In genomic region chr17:42518046-42518754, GRCh38 we compare ENCODE assay signal across 8 cellular contexts. TPM values are rescaled to one million over a fixed set of nuclear protein-coding genes. Genes with fewer than 3 reads are reported as not detected.
DNase-seq lines count a peak whose midpoint lies in the region; ATAC-seq and TF ChIP-seq lines count a peak whose summit lies in the region.

No MANE protein-coding gene starts in this region.

- H3K9me3 Mint-ChIP-seq in activated CD8-positive, alpha-beta T cell treated with anti-CD3 and anti-CD28 coated beads for 36 hours = no peaks in the 10 kb centered on the region

- no peaks in the 10 kb centered on the region for H3K9me3 ChIP-seq in ovary

- H3K4me3 Mint-ChIP-seq in activated CD8-positive, alpha-beta T cell treated with anti-CD3 and anti-CD28 coated beads for 36 hours = no peak overlapping the region

- peak overlapping the region; percentile 4 for H3K4me3 ChIP-seq in fibroblast of the aortic adventitia (ENCODE audit: low read depth, low read length)
- no peak overlapping the region for H3K4me3 ChIP-seq in ovary

- CTCF ChIA-PET in activated CD8-positive, alpha-beta T cell treated with anti-CD3 and anti-CD28 coated beads for 36 hours (lab: Charles Lee) = interaction anchor here (0.5 to 4.5 kb wide), 42 partner anchors 9 to 386 kb away, joined by 3 to 34 read pairs (median 4); partner anchors contain the start of genes CAVIN1, GHDC, NAGLU and STAT3

- POLR2A ChIA-PET in activated CD8-positive, alpha-beta T cell treated with anti-CD3 and anti-CD28 coated beads for 36 hours (lab: Charles Lee) = interaction anchor here (1.3 kb wide), 1 partner anchor 206 kb away, joined by 5 read pairs; no protein-coding TSS in a partner anchor

- 26 to 35% (median 32%) methylated on average over 9 of the region's 9 CpGs for WGBS in ovary, 3 donors

- peak; percentile 99 for DNase-seq in EH (ENCODE audit: low read depth)
- DNase-seq in RPMI7951 (ENCODE audit: low read depth) = peak; percentile 97
- peak; percentile 99 for DNase-seq in fibroblast of the aortic adventitia (ENCODE audit: low read depth)
- DNase-seq in ovary = peak; percentile 83 to 92 (median 84)
- DNase-seq in NCI-H187 (lab: John Stamatoyannopoulos, UW) = no peak
- no peak for DNase-seq in NCI-H1417 treated with DMSO at 0.1 percent for 48 hours (lab: John Stamatoyannopoulos, UW)
- no peak for DNase-seq in activated CD8-positive, alpha-beta T cell treated with anti-CD3 and anti-CD28 coated beads for 36 hours

- no peaks in the 10 kb centered on the region for H3K27me3 Mint-ChIP-seq in activated CD8-positive, alpha-beta T cell treated with anti-CD3 and anti-CD28 coated beads for 36 hours

- H3K4me1 ChIP-seq in ovary (ENCODE audit: insufficient read depth) = peaks cover 69% of the 10 kb centered on the region

- peak overlapping the region; percentile 87 to 92 for H3K27ac ChIP-seq in ovary

- intact Hi-C loops in ovary (cut with DNase I) = loop anchor here in 3 of 4 donors (5.0 to 10.0 kb wide), 3 partner anchors 93 to 206 kb away; partner anchors contain the start of gene CAVIN1 (in 1 of the 3)
- intact Hi-C loops in activated CD8-positive, alpha-beta T cell treated with anti-CD3 and anti-CD28 coated beads for 36 hours (cut with micrococcal nuclease) = no loop called here

- TF ChIP-seq POLR2A in ovary (IDR thresholded peaks at IDR 0.05) = no peak

- H3K4me1 Mint-ChIP-seq in activated CD8-positive, alpha-beta T cell treated with anti-CD3 and anti-CD28 coated beads for 36 hours (ENCODE audit: low read depth) = no peaks in the 10 kb centered on the region

- H3K36me3 Mint-ChIP-seq in activated CD8-positive, alpha-beta T cell treated with anti-CD3 and anti-CD28 coated beads for 36 hours (ENCODE audit: low read depth) = no peaks in the 10 kb centered on the region

- no peaks in the 10 kb centered on the region for H3K36me3 ChIP-seq in ovary

- no peak overlapping the region for H3K27ac Mint-ChIP-seq in activated CD8-positive, alpha-beta T cell treated with anti-CD3 and anti-CD28 coated beads for 36 hours

- no peak for ATAC-seq in GM18867 (IDR thresholded peaks at IDR 0.05; ENCODE audit: unreplicated experiment)
- no peak for ATAC-seq in activated CD8-positive, alpha-beta T cell treated with anti-CD3 and anti-CD28 coated beads for 36 hours

- H3K27me3 ChIP-seq in ovary = no peaks in the 10 kb centered on the region

- TF ChIP-seq CTCF in fibroblast of the aortic adventitia (IDR thresholded peaks at IDR 0.05; ENCODE audit: insufficient read depth, low read length) (no peak), ovary (IDR thresholded peaks at IDR 0.05) (no peak)
- TF ChIP-seq CTCF in activated CD8-positive, alpha-beta T cell treated with anti-CD3 and anti-CD28 coated beads for 36 hours (IDR thresholded peaks at IDR 0.05) = no peak

- TF ChIP-seq EP300 in ovary (IDR thresholded peaks at IDR 0.05) = no peak

RNA-seq across cellular contexts. Expression of gene NAGLU, which starts 17.8 kb away (rescaled TPM):
- 12.7 and 15.5 TPM in 2 replicates for total RNA-seq in RPMI7951 (2014; rRNA removed; shearing (Covaris generic))
- total RNA-seq in fibroblast of the aortic adventitia (ENCODE audit: low replicate concordance) = 28.9 and 41.8 TPM in 2 replicates
- total RNA-seq in ovary = 10 to 100 TPM; 28.5 to 49.6 (median 40.0) TPM
- polyA plus RNA-seq in ovary = 10 to 100 TPM in 1 of 2 donors, 1 to 10 TPM in 1; 9.7 to 49.1 TPM
- 10 to 100 TPM; 10.8 to 11.4 TPM for total RNA-seq in activated CD8-positive, alpha-beta T cell treated with anti-CD3 and anti-CD28 coated beads for 36 hours

RNA-seq across cellular contexts. Expression of gene HSD17B1, which starts 34.5 kb away (rescaled TPM):
- total RNA-seq in RPMI7951 (2014; rRNA removed; shearing (Covaris generic)) = 0.68 and 1.4 TPM in 2 replicates
- total RNA-seq in fibroblast of the aortic adventitia (ENCODE audit: low replicate concordance) (0.99 and 4.7 TPM in 2 replicates), ovary (10 to 100 TPM in 1 of 7 donors, 1 to 10 TPM in 6; 4.3 to 16.7 (median 6.5) TPM)
- polyA plus RNA-seq in ovary = 10 to 100 TPM in 1 of 2 donors, 1 to 10 TPM in 1; 2.1 to 18.1 TPM
- under 1 TPM; 0.43 to 0.49 TPM for total RNA-seq in activated CD8-positive, alpha-beta T cell treated with anti-CD3 and anti-CD28 coated beads for 36 hours

RNA-seq across cellular contexts. Expression of gene COASY, which starts 43.7 kb away (rescaled TPM):
- total RNA-seq in RPMI7951 (2014; rRNA removed; shearing (Covaris generic)) = 13.8 and 17.8 TPM in 2 replicates
- total RNA-seq in fibroblast of the aortic adventitia (ENCODE audit: low replicate concordance) (11.0 and 19.1 TPM in 2 replicates), ovary (10 to 100 TPM; 13.8 to 51.2 (median 41.0) TPM)
- polyA plus RNA-seq in ovary = 10 to 100 TPM; 22.6 to 37.6 TPM
- total RNA-seq in activated CD8-positive, alpha-beta T cell treated with anti-CD3 and anti-CD28 coated beads for 36 hours = 10 to 100 TPM; 59.5 to 60.9 TPM

RNA-seq across cellular contexts. Expression of gene MLX, which starts 48.7 kb away (rescaled TPM):
- 28.1 and 29.7 TPM in 2 replicates for total RNA-seq in RPMI7951 (2014; rRNA removed; shearing (Covaris generic))
- total RNA-seq in fibroblast of the aortic adventitia (ENCODE audit: low replicate concordance) (10.5 and 41.8 TPM in 2 replicates), ovary (10 to 100 TPM; 16.5 to 37.0 (median 24.4) TPM)
- polyA plus RNA-seq in ovary = 10 to 100 TPM; 24.3 to 50.8 TPM
- 10 to 100 TPM; 42.7 to 45.9 TPM for total RNA-seq in activated CD8-positive, alpha-beta T cell treated with anti-CD3 and anti-CD28 coated beads for 36 hours

RNA-seq across cellular contexts. Expression of gene PSMC3IP, which starts 59.3 kb away (rescaled TPM):
- 18.7 and 25.0 TPM in 2 replicates for total RNA-seq in RPMI7951 (2014; rRNA removed; shearing (Covaris generic))
- total RNA-seq in fibroblast of the aortic adventitia (ENCODE audit: low replicate concordance) (0.49 and 18.3 TPM in 2 replicates), ovary (1 to 10 TPM; 1.4 to 5.3 (median 3.8) TPM)
- 1 to 10 TPM; 7.2 to 7.5 TPM for polyA plus RNA-seq in ovary
- 10 to 100 TPM; 18.1 to 21.4 TPM for total RNA-seq in activated CD8-positive, alpha-beta T cell treated with anti-CD3 and anti-CD28 coated beads for 36 hours

Comparison
In these comparisons a context has a peak if more than half of its experiments do, and no peak if none do; other contexts are left out.
1. DNase-seq: peak in EH (single experiment), RPMI7951 (single experiment), fibroblast of the aortic adventitia (single experiment) and ovary (5 of 5); none in NCI-H187 (0 of 2), NCI-H1417 treated with DMSO at 0.1 percent for 48 hours (single experiment) and activated CD8-positive, alpha-beta T cell treated with anti-CD3 and anti-CD28 coated beads for 36 hours (single experiment).